Comparison of ENCODE assay signal across 18 cellular contexts in the genomic region with DNA sequence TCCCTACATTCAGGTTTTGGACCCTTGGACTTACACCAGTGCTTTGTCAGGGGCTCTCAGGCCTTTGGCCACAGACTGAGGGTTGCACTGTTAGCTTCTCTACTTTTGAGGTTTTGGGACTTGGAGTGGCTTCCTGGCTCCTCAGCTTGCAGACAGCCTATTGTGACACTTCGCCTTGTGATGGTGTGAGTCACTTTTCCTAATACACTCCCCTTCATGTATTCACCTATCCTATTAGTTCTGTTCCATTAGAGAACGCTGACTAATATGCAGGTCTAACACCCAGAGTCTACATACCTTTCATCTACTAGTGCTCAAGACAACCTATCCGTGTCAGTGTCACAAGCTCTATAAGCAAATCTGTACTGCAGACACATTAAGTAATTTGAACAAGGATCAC.
DNase-seq lines count a peak whose midpoint lies in the region; ATAC-seq, FAIRE-seq and TF ChIP-seq lines count a peak whose summit lies in the region.
"Had no signal": no experiment of that assay in that cellular context is flagged by ENCODE, and none has a peak within 500 bp of the region (broad histone marks: within the 10 kb centered on the region; RNA-seq: fewer than 3 reads in every experiment).

No MANE protein-coding gene starts in this region.

- H3K27ac ChIP-seq in breast epithelium (no peak overlapping the region), K562 (ENCODE audit: extremely low read depth, low read depth, low read length) (no peak overlapping the region), gastroesophageal sphincter (no peak overlapping the region)
- H3K27ac ChIP-seq: body of pancreas, SJSA1, thyroid gland had no signal

- H3K9me1 ChIP-seq in K562 (ENCODE audit: control insufficient read depth, insufficient read depth, low read length), result no peaks in the 10 kb centered on the region

- H2AFZ ChIP-seq in K562 (ENCODE audit: low read depth, low read length), result 0 out of 2 replicates have a peak overlapping the region, but pooled peaks have one; percentile 21

- no peaks in the 10 kb centered on the region for H3K4me1 ChIP-seq in breast epithelium
- no peaks in the 10 kb centered on the region for H3K4me1 ChIP-seq in K562 (replicated peaks in 1 of 2; ENCODE audit: control insufficient read depth in 2 of 2, insufficient read depth in 2 of 2, low read length in 2 of 2)
- H3K4me1 ChIP-seq in gastroesophageal sphincter, result no peaks in the 10 kb centered on the region
- H3K4me1 ChIP-seq: body of pancreas, SJSA1, thyroid gland had no signal

- H3K27ac Mint-ChIP-seq in MCF 10A (ENCODE audit: low read depth, unreplicated experiment), result peak overlapping the region; percentile 68
- H3K27ac Mint-ChIP-seq: activated naive CD8-positive, alpha-beta T cell treated with anti-CD3 and anti-CD28 coated beads for 36 hours; stimulated activated memory B cell treated with anti-CD40 and anti-IgM and Interleukin-4, amounts not matched to agents 10 μg/mL and 1 μg/mL and 100 μg/mL, for 72 hours had no signal

- TF ChIP-seq POLR2A in breast epithelium (IDR thresholded peaks at IDR 0.05), result no peak
- no peak for TF ChIP-seq POLR2A in K562 (conservative IDR thresholded peaks at IDR 0.05)
- no peak for TF ChIP-seq POLR2A in gastroesophageal sphincter (IDR thresholded peaks at IDR 0.05)

- no TSS peak for BruUV-seq in MCF 10A (replicated peaks; lab: Mats Ljungman, UMichigan)
- no TSS peak for BruUV-seq in K562 (replicated peaks; lab: Mats Ljungman, UMichigan)

- in situ Hi-C loops in K562 (cut with MboI), result no loop called here

- TF ChIP-seq CTCF in MCF 10A (IDR thresholded peaks at IDR 0.05; ENCODE audit: unreplicated experiment), result no peak
- no peak for TF ChIP-seq CTCF in breast epithelium (IDR thresholded peaks at IDR 0.05)
- TF ChIP-seq CTCF in K562 (IDR thresholded peaks at IDR 0.05 in 2 of 3, conservative IDR thresholded peaks at IDR 0.05 in 1 of 3; ENCODE audit: insufficient read depth in 2 of 3, low read depth in 1 of 3, low read length in 3 of 3), result no peak
- TF ChIP-seq CTCF in gastroesophageal sphincter (IDR thresholded peaks at IDR 0.05), result no peak

- H3K36me3 Mint-ChIP-seq in MCF 10A (ENCODE audit: insufficient read depth, unreplicated experiment), result peaks cover 6% of the 10 kb centered on the region
- H3K36me3 Mint-ChIP-seq: activated naive CD8-positive, alpha-beta T cell treated with anti-CD3 and anti-CD28 coated beads for 36 hours; stimulated activated memory B cell treated with anti-CD40 and anti-IgM and Interleukin-4, amounts not matched to agents 10 μg/mL and 1 μg/mL and 100 μg/mL, for 72 hours had no signal

- peaks cover 12% of the 10 kb centered on the region for H3K9me3 Mint-ChIP-seq in MCF 10A (ENCODE audit: unreplicated experiment)
- H3K9me3 Mint-ChIP-seq: activated naive CD8-positive, alpha-beta T cell treated with anti-CD3 and anti-CD28 coated beads for 36 hours had no signal

- no peak for TF ChIP-seq RAD21 in K562 (CRISPR knock-in tag; conservative IDR thresholded peaks at IDR 0.05 in 1 of 2, IDR thresholded peaks at IDR 0.05 in 1 of 2)

- ATAC-seq in K562 (no peak), gastroesophageal sphincter (no peak), HG03521 (IDR thresholded peaks at IDR 0.05; ENCODE audit: unreplicated experiment) (no peak)
- ATAC-seq: body of pancreas; left cardiac atrium; stimulated activated memory B cell treated with anti-CD40 and anti-IgM and Interleukin-4, amounts not matched to agents 10 μg/mL and 1 μg/mL and 100 μg/mL, for 72 hours had no signal

- no peaks in the 10 kb centered on the region for H3K79me2 ChIP-seq in K562 (ENCODE audit: control insufficient read depth, insufficient read depth, low read length)

- no peaks in the 10 kb centered on the region for H4K20me1 ChIP-seq in K562 (replicated peaks; ENCODE audit: control insufficient read depth, insufficient read depth, low read length)

- DNase-seq in MCF 10A (ENCODE audit: unreplicated experiment), result peak; percentile 81
- DNase-seq in breast epithelium (ENCODE audit: low spot score in 2 of 2), result no peak
- no peak for DNase-seq in K562 (ENCODE audit: extremely low read depth in 1 of 4, low spot score in 3 of 4)
- DNase-seq in iPS DF 4.7 (ENCODE audit: extremely low read depth, low spot score), result peak; percentile 7
- DNase-seq in urothelium cell line (ENCODE audit: low spot score), result peak; percentile 1
- DNase-seq in NCI-H2107 (lab: John Stamatoyannopoulos, UW), result no peak
- DNase-seq: 8988T; activated CD4-positive, CD25-positive, alpha-beta regulatory T cell; activated naive CD8-positive, alpha-beta T cell treated with anti-CD3 and anti-CD28 coated beads for 36 hours; body of pancreas; left cardiac atrium; NCI-H187; thyroid gland had no signal

- CTCF ChIA-PET in MCF 10A (lab: Yijun Ruan, JAX) (interaction anchor here (0.7 to 1.5 kb wide), 3 partner anchors 11 to 227 kb away, joined by 3 to 4 read pairs (median 4); no protein-coding TSS in a partner anchor), K562 (lab: Yijun Ruan, JAX; ENCODE audit: low intra/inter-chr PET ratio) (no interaction called here)

- peak overlapping the region; percentile 9 for H3K4me3 Mint-ChIP-seq in MCF 10A (ENCODE audit: unreplicated experiment)
- H3K4me3 Mint-ChIP-seq: activated naive CD8-positive, alpha-beta T cell treated with anti-CD3 and anti-CD28 coated beads for 36 hours; stimulated activated memory B cell treated with anti-CD40 and anti-IgM and Interleukin-4, amounts not matched to agents 10 μg/mL and 1 μg/mL and 100 μg/mL, for 72 hours had no signal

- H3K4me3 ChIP-seq in breast epithelium (no peak overlapping the region), K562 (no peak overlapping the region), gastroesophageal sphincter (no peak overlapping the region)
- H3K4me3 ChIP-seq: body of pancreas, SJSA1, thyroid gland had no signal

- H3K36me3 ChIP-seq in breast epithelium (no peaks in the 10 kb centered on the region), K562 (ENCODE audit: control insufficient read depth, insufficient read depth, low read length) (no peaks in the 10 kb centered on the region), gastroesophageal sphincter (no peaks in the 10 kb centered on the region)
- H3K36me3 ChIP-seq: SJSA1, thyroid gland had no signal

- H3K27me3 ChIP-seq in breast epithelium, result no peaks in the 10 kb centered on the region
- no peaks in the 10 kb centered on the region for H3K27me3 ChIP-seq in K562 (ENCODE audit: control insufficient read depth in 2 of 2, insufficient read depth in 2 of 2, low read length in 2 of 2)
- no peaks in the 10 kb centered on the region for H3K27me3 ChIP-seq in gastroesophageal sphincter
- H3K27me3 ChIP-seq: body of pancreas, SJSA1, thyroid gland had no signal

- no peak overlapping the region for H3K4me2 ChIP-seq in K562 (ENCODE audit: insufficient read depth, low read length)

- TF ChIP-seq EP300 in K562 (IDR thresholded peaks at IDR 0.05; ENCODE audit: low read length) (no peak), gastroesophageal sphincter (IDR thresholded peaks at IDR 0.05) (no peak)

- H3K9ac ChIP-seq in K562 (ENCODE audit: insufficient read depth in 1 of 2, low read depth in 2 of 2, low read length in 2 of 2), result no peak overlapping the region

- WGBS in K562 (ENCODE audit: insufficient coverage, low coverage, missing lambda C conversion rate), result 22% methylated on average over 3 of the region's 3 CpGs
- WGBS in gastroesophageal sphincter (ENCODE audit: low coverage in 1 of 2), 2 donors, result 70 to 85% methylated on average over 2 to 3 of the region's 3 CpGs

- FAIRE-seq in K562 (lab: Jason Lieb, UNC), result no peak
- no peak for FAIRE-seq in urothelium cell line (lab: Jason Lieb, UNC)
- FAIRE-seq: D721Med had no signal

- POLR2A ChIA-PET in MCF 10A (lab: Yijun Ruan, JAX) (interaction anchor here (0.5 to 1.3 kb wide), 6 partner anchors 10 to 60 kb away, joined by 3 to 4 read pairs (median 3); no protein-coding TSS in a partner anchor), K562 (lab: Yijun Ruan, JAX) (interaction anchor here (0.6 kb wide), 1 partner anchor 18 kb away, joined by 3 read pairs; no protein-coding TSS in a partner anchor)

- intact Hi-C loops in MCF 10A (cut with micrococcal nuclease), result no loop called here
- intact Hi-C loops in breast epithelium (cut with DNase I; ENCODE audit: low total_unique reads), result no loop called here
- intact Hi-C loops in K562 (cut with micrococcal nuclease), result no loop called here

- H3K4me1 Mint-ChIP-seq in MCF 10A (ENCODE audit: insufficient read depth, unreplicated experiment), result peaks cover 11% of the 10 kb centered on the region
- H3K4me1 Mint-ChIP-seq: activated naive CD8-positive, alpha-beta T cell treated with anti-CD3 and anti-CD28 coated beads for 36 hours; stimulated activated memory B cell treated with anti-CD40 and anti-IgM and Interleukin-4, amounts not matched to agents 10 μg/mL and 1 μg/mL and 100 μg/mL, for 72 hours had no signal

- H3K9me3 ChIP-seq in breast epithelium (no peaks in the 10 kb centered on the region), K562 (replicated peaks; ENCODE audit: control insufficient read depth, insufficient read depth, low read depth, low read length) (no peaks in the 10 kb centered on the region), gastroesophageal sphincter (no peaks in the 10 kb centered on the region)
- H3K9me3 ChIP-seq: body of pancreas, SJSA1, thyroid gland had no signal

- no peaks in the 10 kb centered on the region for H3K27me3 Mint-ChIP-seq in MCF 10A (ENCODE audit: insufficient read depth, unreplicated experiment)
- H3K27me3 Mint-ChIP-seq: activated naive CD8-positive, alpha-beta T cell treated with anti-CD3 and anti-CD28 coated beads for 36 hours; stimulated activated memory B cell treated with anti-CD40 and anti-IgM and Interleukin-4, amounts not matched to agents 10 μg/mL and 1 μg/mL and 100 μg/mL, for 72 hours had no signal

TF ChIP-seq in K562, 482 proteins besides CTCF, POLR2A, EP300 and RAD21:
- TF ChIP-seq ARID2 (IDR thresholded peaks at IDR 0.05), result no peak
- no peak for TF ChIP-seq KDM5B (IDR thresholded peaks at IDR 0.05; ENCODE audit: insufficient replicate concordance, low read depth, low read length)
- no peak for TF ChIP-seq ETV1 (tag; conservative IDR thresholded peaks at IDR 0.05; ENCODE audit: low read depth)
- TF ChIP-seq SRSF7 (optimal IDR thresholded peaks at IDR 0.05; ENCODE audit: low read depth, low read length), result no peak
TF ChIP-seq in K562: peak in this region for 0.

Comparison
In these comparisons a context has a peak if more than half of its experiments do, and no peak if none do; other contexts are left out.
1. DNase-seq: peak in MCF 10A (single experiment), iPS DF 4.7 (single experiment) and urothelium cell line (single experiment); none in breast epithelium (0 of 2), K562 (0 of 4) and NCI-H2107 (single experiment).